ENCODE assay signal across 8 cellular contexts in the genomic region with DNA sequence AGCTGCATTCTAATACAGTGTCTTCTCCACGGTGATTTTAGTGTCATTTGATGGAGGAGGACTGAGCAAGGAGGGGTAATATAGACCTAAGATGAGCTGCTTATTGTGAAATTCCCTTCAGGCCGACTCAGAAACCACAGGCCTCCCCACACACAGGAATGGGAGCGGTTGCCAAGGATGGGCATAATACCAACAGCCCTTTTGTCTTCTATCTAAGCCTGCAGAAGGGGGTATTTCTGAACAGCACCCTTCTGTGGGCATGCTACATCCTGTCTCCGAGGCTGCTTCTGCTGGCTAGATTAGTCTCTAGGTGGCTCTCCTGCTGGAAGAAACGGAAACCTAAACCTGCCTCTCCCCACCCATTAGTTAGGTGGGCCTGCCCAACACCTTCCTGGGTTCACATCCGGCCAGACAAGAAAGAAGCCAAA.
A peak's percentile ranks its signal among the peaks of the same experiment; 100 is the strongest.
DNase-seq lines count a peak whose midpoint lies in the region; ATAC-seq and TF ChIP-seq lines count a peak whose summit lies in the region.

No MANE protein-coding gene starts in this region.

- H3K18ac ChIP-seq in trophoblast cell (ENCODE audit: low read length) = no peak overlapping the region

- H3K9me2 ChIP-seq in OCI-LY7 (ENCODE audit: insufficient read depth, low read length) = no peaks in the 10 kb centered on the region

- peak overlapping the region; percentile 51 for H4K91ac ChIP-seq in trophoblast cell (ENCODE audit: low read depth, low read length)

- H4K8ac ChIP-seq in trophoblast cell (ENCODE audit: low read depth, low read length) = no peak overlapping the region

- POLR2A ChIA-PET in OCI-LY7 (lab: Charles Lee) = interaction anchor here (0.6 to 0.9 kb wide), 3 partner anchors 73 to 482 kb away, joined by 3 to 6 read pairs (median 4); no protein-coding TSS in a partner anchor

- no peak overlapping the region for H3K4ac ChIP-seq in trophoblast cell (ENCODE audit: low read depth, low read length)

- H3K14ac ChIP-seq in trophoblast cell (ENCODE audit: low read length) = no peak overlapping the region

- peaks cover 4% of the 10 kb centered on the region for H3K79me1 ChIP-seq in trophoblast cell (ENCODE audit: low read length)

- H3K36me3 ChIP-seq in OCI-LY7 (ENCODE audit: insufficient read depth, low read length) (no peaks in the 10 kb centered on the region), trophoblast cell (ENCODE audit: control insufficient read depth in 1 of 2, insufficient read depth in 2 of 2, low read length in 2 of 2) (peaks cover 18 to 21% of the 10 kb centered on the region in 2 experiments)

- H3K27me3 ChIP-seq in trophoblast cell (ENCODE audit: insufficient read depth, low read length) = no peaks in the 10 kb centered on the region

- no TSS peak for BruUV-seq in OCI-LY7 (replicated peaks; lab: Mats Ljungman, UMichigan)

- no peak overlapping the region for H4K12ac ChIP-seq in trophoblast cell (ENCODE audit: low read depth, low read length)

- DNase-seq in H4 (ENCODE audit: low spot score) (peak; percentile 64), OCI-LY7 (ENCODE audit: low spot score) (peak; percentile 72), trophoblast cell (no peak), dermis blood vessel endothelial cell (no peak), NCI-H510A (lab: John Stamatoyannopoulos, UW) (no peak)
- peak; percentile 14 to 61 for DNase-seq in central memory CD8-positive, alpha-beta T cell (ENCODE audit: low spot score in 2 of 2)

- H3K4me3 Mint-ChIP-seq in central memory CD8-positive, alpha-beta T cell = peak overlapping the region; percentile 59

- H3K9me3 ChIP-seq in OCI-LY7 (ENCODE audit: low read length) (no peaks in the 10 kb centered on the region), trophoblast cell (ENCODE audit: insufficient read depth, low read depth, low read length) (peaks cover 2% of the 10 kb centered on the region)

- ATAC-seq in central memory CD8-positive, alpha-beta T cell (replicated peaks; ENCODE audit: extremely low read depth, poor library complexity, severe bottlenecking) = peak; percentile 96
- ATAC-seq in GM21825 (IDR thresholded peaks at IDR 0.05; ENCODE audit: unreplicated experiment) = no peak
- ATAC-seq in HG02571 (IDR thresholded peaks at IDR 0.05; ENCODE audit: unreplicated experiment) = no peak

- H2BK12ac ChIP-seq in trophoblast cell (ENCODE audit: low read length) = no peak overlapping the region

- no peaks in the 10 kb centered on the region for H3K27me3 Mint-ChIP-seq in central memory CD8-positive, alpha-beta T cell

- H3K9me3 Mint-ChIP-seq in central memory CD8-positive, alpha-beta T cell = no peaks in the 10 kb centered on the region

- H3K4me3 ChIP-seq in OCI-LY7 (ENCODE audit: low read depth, low read length, poor library complexity, severe bottlenecking) (peak overlapping the region; percentile 5), trophoblast cell (ENCODE audit: low read depth, low read length) (no peak overlapping the region)

- H3K79me2 ChIP-seq in OCI-LY7 (ENCODE audit: insufficient read depth, low read depth, low read length) = no peaks in the 10 kb centered on the region
- no peaks in the 10 kb centered on the region for H3K79me2 ChIP-seq in trophoblast cell (ENCODE audit: control insufficient read depth, insufficient read depth, low read length, poor library complexity)

- no peak overlapping the region for H2BK5ac ChIP-seq in trophoblast cell (ENCODE audit: low read depth, low read length, poor library complexity)

- H3K23ac ChIP-seq in trophoblast cell (ENCODE audit: low read length) = no peak overlapping the region

- WGBS in trophoblast cell (ENCODE audit: extremely low coverage, insufficient coverage, insufficient read length) = no CpG with 5 or more reads among the region's 6 CpGs

- H3K4me1 Mint-ChIP-seq in central memory CD8-positive, alpha-beta T cell = peaks cover 34% of the 10 kb centered on the region

- no peaks in the 10 kb centered on the region for H4K20me1 ChIP-seq in OCI-LY7 (ENCODE audit: insufficient read depth, low read length)

- peak; percentile 68; the same call in 1 of the 2 replicates for TF ChIP-seq CTCF in OCI-LY7 (conservative IDR thresholded peaks at IDR 0.05; ENCODE audit: low read length)

- intact Hi-C loops in OCI-LY7 (cut with micrococcal nuclease; ENCODE audit: unreplicated experiment) = loop anchor here (1.0 to 10.0 kb wide), 9 partner anchors 35 to 537 kb away; no protein-coding TSS in a partner anchor

- H2BK120ac ChIP-seq in trophoblast cell (ENCODE audit: insufficient read depth, low read length, poor library complexity) = no peak overlapping the region

- H3K4me2 ChIP-seq in OCI-LY7 (ENCODE audit: low read length) = peak overlapping the region; percentile 53
- peak overlapping the region; percentile 31 for H3K4me2 ChIP-seq in trophoblast cell (ENCODE audit: low read length)

- H3K9ac ChIP-seq in trophoblast cell (ENCODE audit: low read length) = no peak overlapping the region

- CTCF ChIA-PET in OCI-LY7 (lab: Charles Lee; ENCODE audit: unreplicated experiment) = interaction anchor here (0.6 to 1.4 kb wide), 19 partner anchors 10 to 414 kb away, joined by 3 to 8 read pairs (median 3); no protein-coding TSS in a partner anchor

- peaks cover 11% of the 10 kb centered on the region for H3K36me3 Mint-ChIP-seq in central memory CD8-positive, alpha-beta T cell (ENCODE audit: insufficient read depth)

- H3K27ac ChIP-seq in OCI-LY7 (ENCODE audit: low read depth, low read length, poor library complexity, severe bottlenecking) = peak overlapping the region; percentile 57
- no peak overlapping the region for H3K27ac ChIP-seq in trophoblast cell (ENCODE audit: low read depth, low read length)

- H2AK5ac ChIP-seq in trophoblast cell (ENCODE audit: low read length) = no peak overlapping the region

- peak overlapping the region; percentile 69; the same call in 1 of the 2 replicates for H2AFZ ChIP-seq in OCI-LY7 (ENCODE audit: low read length)
- no peak overlapping the region for H2AFZ ChIP-seq in trophoblast cell (ENCODE audit: insufficient read depth, low read length, poor library complexity)

- H3K4me1 ChIP-seq in OCI-LY7 (ENCODE audit: insufficient read depth, low read length, poor library complexity, severe bottlenecking) (peaks cover 26% of the 10 kb centered on the region), trophoblast cell (ENCODE audit: control insufficient read depth in 1 of 2, insufficient read depth in 2 of 2, low read length in 2 of 2) (peaks cover 2 to 12% of the 10 kb centered on the region in 2 experiments)

- H3K27ac Mint-ChIP-seq in central memory CD8-positive, alpha-beta T cell (ENCODE audit: low read depth) = peak overlapping the region; percentile 97

Comparison
In these comparisons a context has a peak if more than half of its experiments do, and no peak if none do; other contexts are left out.
1. DNase-seq: peak in H4 (single experiment), OCI-LY7 (single experiment) and central memory CD8-positive, alpha-beta T cell (2 of 2); none in trophoblast cell (0 of 2), dermis blood vessel endothelial cell (single experiment) and NCI-H510A (single experiment).